ENCODE assay signal across 23 cellular contexts in genomic region chr2:237575869-237576862, GRCh38. TPM values are rescaled to one million over a fixed set of nuclear protein-coding genes. Genes with fewer than 3 reads are reported as not detected.
DNase-seq lines count a peak whose midpoint lies in the region; ATAC-seq, FAIRE-seq and TF ChIP-seq lines count a peak whose summit lies in the region.
"Had no signal": no experiment of that assay in that cellular context is flagged by ENCODE, and none has a peak within 500 bp of the region (broad histone marks: within the 10 kb centered on the region; RNA-seq: fewer than 3 reads in every experiment).

No MANE protein-coding gene starts in this region.

- H3K4me1 Mint-ChIP-seq in effector memory CD8-positive, alpha-beta T cell (ENCODE audit: low read depth in 2 of 2) = peaks cover 3 to 6% of the 10 kb centered on the region in 2 donors
- peaks cover 14% of the 10 kb centered on the region for H3K4me1 Mint-ChIP-seq in neural crest cell

- no peaks in the 10 kb centered on the region for H3K27me3 ChIP-seq in BLaER1 treated with 17β-estradiol and CSF1 and Interleukin-3, amounts not matched to agents 10 nM and 100 nM
- H3K27me3 ChIP-seq: Peyer's patch had no signal

- H3K4me3 ChIP-seq in BLaER1 treated with 17β-estradiol and CSF1 and Interleukin-3, amounts not matched to agents 10 nM and 100 nM = no peak overlapping the region
- H3K4me3 ChIP-seq: Peyer's patch had no signal

- peak overlapping the region; percentile 19 to 62 for H3K27ac Mint-ChIP-seq in effector memory CD8-positive, alpha-beta T cell
- H3K27ac Mint-ChIP-seq in neural crest cell (ENCODE audit: unreplicated experiment) = peak overlapping the region; percentile 19
- H3K27ac Mint-ChIP-seq: HFFc6 had no signal

- peaks cover 43 to 62% (median 52%) of the 10 kb centered on the region in 10 experiments for H3K4me1 ChIP-seq in BLaER1 treated with 17β-estradiol and CSF1 and Interleukin-3, amounts not matched to agents 10 nM and 100 nM

- peaks cover 0 to 36% (median 0%) of the 10 kb centered on the region in 11 experiments; a peak in 2 of 22 replicates for H4K20me1 ChIP-seq in BLaER1 treated with 17β-estradiol and CSF1 and Interleukin-3, amounts not matched to agents 10 nM and 100 nM

- H3K36me3 Mint-ChIP-seq in effector memory CD8-positive, alpha-beta T cell (ENCODE audit: insufficient read depth) = no peaks in the 10 kb centered on the region
- no peaks in the 10 kb centered on the region for H3K36me3 Mint-ChIP-seq in neural crest cell (ENCODE audit: low read depth)
- H3K36me3 Mint-ChIP-seq: CD14-positive monocyte had no signal

- H3K9me3 Mint-ChIP-seq in effector memory CD8-positive, alpha-beta T cell = no peaks in the 10 kb centered on the region
- no peaks in the 10 kb centered on the region for H3K9me3 Mint-ChIP-seq in neural crest cell
- H3K9me3 Mint-ChIP-seq: CD14-positive monocyte, HFFc6 had no signal

- peaks cover 39 to 48% of the 10 kb centered on the region in 2 donors for H3K27me3 Mint-ChIP-seq in effector memory CD8-positive, alpha-beta T cell
- H3K27me3 Mint-ChIP-seq in neural crest cell (ENCODE audit: low read depth) = peaks cover 2% of the 10 kb centered on the region

- POLR2A ChIA-PET in RWPE1 (lab: Yijun Ruan, JAX; ENCODE audit: low non-redundant PET) = interaction anchor here (0.7 kb wide), 1 partner anchor 56 kb away, joined by 3 read pairs; no protein-coding TSS in a partner anchor

- ATAC-seq in effector memory CD8-positive, alpha-beta T cell (replicated peaks) = no peak
- no peak for ATAC-seq in HG02678 (IDR thresholded peaks at IDR 0.05; ENCODE audit: unreplicated experiment)

- H3K4me3 Mint-ChIP-seq in effector memory CD8-positive, alpha-beta T cell = no peak overlapping the region
- H3K4me3 Mint-ChIP-seq in neural crest cell = no peak overlapping the region
- H3K4me3 Mint-ChIP-seq: CD14-positive monocyte, HFFc6 had no signal

- peaks cover 7 to 66% (median 33%) of the 10 kb centered on the region in 11 experiments; a peak in 19 of 22 replicates for H3K36me3 ChIP-seq in BLaER1 treated with 17β-estradiol and CSF1 and Interleukin-3, amounts not matched to agents 10 nM and 100 nM

- H3K4me2 ChIP-seq in BLaER1 treated with 17β-estradiol and CSF1 and Interleukin-3, amounts not matched to agents 10 nM and 100 nM = peak overlapping the region in 7 of 11 experiments; percentile 3 to 59 (median 31); a peak in 7 of 22 replicates

- CTCF ChIA-PET in RWPE1 (lab: Yijun Ruan, JAX) = interaction anchor here (0.6 to 6.4 kb wide), 3 partner anchors 63 to 155 kb away, joined by 3 to 112 read pairs (median 4); no protein-coding TSS in a partner anchor

- DNase-seq in RWPE1 (ENCODE audit: low spot score) = no peak
- no peak for DNase-seq in effector memory CD8-positive, alpha-beta T cell
- no peak for DNase-seq in neural crest cell (ENCODE audit: low read depth, low spot score)
- no peak for DNase-seq in pons (ENCODE audit: low spot score)
- DNase-seq in NCI-H1694 (lab: John Stamatoyannopoulos, UW) = no peak
- no peak for DNase-seq in RCC 7860 (ENCODE audit: low spot score)
- DNase-seq: COR-L47, DMS53, HFFc6, Kasumi-1, NCI-H1417, NCI-H2029, NCI-H2171 treated with DMSO at 0.1 percent for 48 hours, NCI-H774, SIG-M5 had no signal

- H3K9ac ChIP-seq in BLaER1 treated with 17β-estradiol and CSF1 and Interleukin-3, amounts not matched to agents 10 nM and 100 nM = 0 out of 22 replicates have a peak overlapping the region, but pooled peaks of 1 of the 11 experiments have one; percentile 18

- H3K27ac ChIP-seq in BLaER1 treated with 17β-estradiol and CSF1 and Interleukin-3, amounts not matched to agents 10 nM and 100 nM = no peak overlapping the region
- H3K27ac ChIP-seq in RWPE1 = peak overlapping the region; percentile 96

- no peak for FAIRE-seq in RCC 7860 (lab: Jason Lieb, UNC)
- FAIRE-seq: GM18507, GM19239 had no signal

- H3K9me3 ChIP-seq in BLaER1 treated with 17β-estradiol and CSF1 and Interleukin-3, amounts not matched to agents 10 nM and 100 nM (replicated peaks in 1 of 11) = no peaks in the 10 kb centered on the region
- H3K9me3 ChIP-seq: Peyer's patch had no signal

- TF ChIP-seq CTCF in RWPE1 (conservative IDR thresholded peaks at IDR 0.05; ENCODE audit: low read depth) = no peak
- TF ChIP-seq CTCF in neural crest cell (conservative IDR thresholded peaks at IDR 0.05) = no peak

RNA-seq across cellular contexts. Expression of gene PRLH, which starts 9.8 kb away (rescaled TPM):
- total RNA-seq in neural crest cell = not detected in 2 replicates
- total RNA-seq: A172, HFFc6, NCI-H460, Peyer's patch had no signal

RNA-seq across cellular contexts. Expression of gene RAB17, which starts 14.4 kb away (rescaled TPM):
- total RNA-seq in neural crest cell = not detected in 2 replicates

RNA-seq across cellular contexts. Expression of gene LRRFIP1, which starts 51.2 kb away (rescaled TPM):
- 37.1 and 38.5 TPM in 2 replicates for total RNA-seq in neural crest cell
